Comparison of ENCODE assay signal across 8 cellular contexts in the genomic region with DNA sequence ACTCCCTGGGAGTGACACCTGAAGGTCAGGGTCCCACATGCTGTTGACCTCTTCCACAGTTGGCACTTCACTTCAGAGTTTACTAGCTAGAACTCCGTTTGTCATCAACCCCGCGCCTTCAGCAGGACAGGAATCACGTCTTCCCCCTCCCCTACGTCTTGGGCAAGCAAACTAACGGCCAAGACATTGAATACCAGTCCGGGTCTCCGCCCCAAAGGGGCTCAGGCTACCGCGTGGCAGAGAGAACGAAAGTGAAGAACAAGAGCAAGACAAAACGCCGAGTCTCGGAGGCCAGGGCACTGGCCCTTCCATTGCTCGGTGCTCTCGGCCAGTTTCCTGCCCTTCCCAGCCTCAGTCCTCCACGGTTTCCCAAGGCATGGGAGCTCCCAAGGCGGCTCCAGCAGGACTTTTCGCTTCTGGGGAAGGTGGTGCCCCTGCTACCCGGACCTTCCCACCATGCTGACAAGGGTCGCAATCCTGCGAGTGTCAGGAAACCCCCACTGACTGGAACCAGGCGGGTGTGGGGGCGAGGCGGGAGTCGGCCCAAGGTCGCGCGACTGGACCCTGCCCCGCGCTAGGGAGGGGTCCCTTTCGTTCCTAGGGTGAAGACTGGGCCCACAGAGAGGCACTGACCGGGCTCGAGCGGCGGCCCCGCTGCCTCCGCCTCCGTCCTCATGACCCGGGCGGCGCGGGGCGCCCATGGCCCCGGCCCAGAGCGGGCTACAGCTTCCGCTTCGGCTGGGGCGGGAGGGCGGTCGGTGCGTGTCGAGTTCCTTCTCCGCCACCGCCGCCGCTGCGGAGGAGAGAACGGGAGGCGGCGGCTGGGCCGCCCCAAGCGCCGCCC. TPM values are rescaled to one million over a fixed set of nuclear protein-coding genes. Genes with fewer than 3 reads are reported as not detected.
DNase-seq lines count a peak whose midpoint lies in the region; ATAC-seq lines count a peak whose summit lies in the region.

GUCD1 (minus strand) TSS at position 823 of the 844 bp plus-strand sequence; CDS start at position 676, 147 bp downstream.

- WGBS in mesendoderm (ENCODE audit: extremely low coverage, insufficient coverage, low lambda C conversion rate) = no CpG with 5 or more reads among the region's 64 CpGs

- no peak for ATAC-seq in effector memory CD8-positive, alpha-beta T cell (replicated peaks)
- ATAC-seq in stimulated activated memory B cell treated with anti-CD40 and anti-IgM and Interleukin-4, amounts not matched to agents 10 μg/mL and 1 μg/mL and 100 μg/mL, for 72 hours = no peak

- H2AK5ac ChIP-seq in mesendoderm (ENCODE audit: low read length) = peak within 1 kb of the TSS; percentile 78

- peak within 1 kb of the TSS; percentile 94 for H3K4me2 ChIP-seq in mesendoderm (ENCODE audit: low read length)

- H2BK15ac ChIP-seq in mesendoderm (replicated peaks; ENCODE audit: low read depth) = no peak within 1 kb of the TSS

- H2BK120ac ChIP-seq in mesendoderm (ENCODE audit: low read depth, low read length) = no peak within 1 kb of the TSS

- peaks cover 33% of the 10 kb centered on the region for H3K36me3 Mint-ChIP-seq in effector memory CD8-positive, alpha-beta T cell (ENCODE audit: insufficient read depth)
- H3K36me3 Mint-ChIP-seq in stimulated activated memory B cell treated with anti-CD40 and anti-IgM and Interleukin-4, amounts not matched to agents 10 μg/mL and 1 μg/mL and 100 μg/mL, for 72 hours = peaks cover 29% of the 10 kb centered on the region

- H2BK5ac ChIP-seq in mesendoderm (ENCODE audit: low read length) = peak within 1 kb of the TSS; percentile 97

- no peaks in the 10 kb centered on the region for H3K27me3 ChIP-seq in mesendoderm (ENCODE audit: insufficient read depth, low read length, poor library complexity)

- peak; percentile 45 for DNase-seq in NCI-H82 (lab: John Stamatoyannopoulos, UW)
- DNase-seq in NCI-H82 treated with DMSO at 0.1 percent for 48 hours (lab: John Stamatoyannopoulos, UW; ENCODE audit: unreplicated experiment) = no peak
- peak; percentile 19 for DNase-seq in HPDE6-E6E7 (ENCODE audit: extremely low spot score)
- peak; percentile 24 to 28 for DNase-seq in activated CD4-positive, alpha-beta T cell treated with anti-CD3 and anti-CD28 coated beads for 4 hours
- peak in 1 of 3 experiments; percentile 15 for DNase-seq in effector memory CD8-positive, alpha-beta T cell
- peak; percentile 46 for DNase-seq in mesendoderm
- DNase-seq in NCI-H2029 treated with DMSO at 0.1 percent for 48 hours (lab: John Stamatoyannopoulos, UW) = no peak

- peak within 1 kb of the TSS; percentile 92 for H3K27ac ChIP-seq in mesendoderm (ENCODE audit: low read depth, low read length)

- H3K23ac ChIP-seq in mesendoderm (ENCODE audit: low read length) = peak within 1 kb of the TSS; percentile 92

- peak within 1 kb of the TSS; percentile 42 for H4K8ac ChIP-seq in mesendoderm (ENCODE audit: low read depth, low read length)

- peak within 1 kb of the TSS; percentile 65 for H3K18ac ChIP-seq in mesendoderm (ENCODE audit: low read length)

- H3K4me1 Mint-ChIP-seq in effector memory CD8-positive, alpha-beta T cell (ENCODE audit: low read depth in 2 of 2) = peaks cover 54 to 67% of the 10 kb centered on the region in 2 donors
- peaks cover 77% of the 10 kb centered on the region for H3K4me1 Mint-ChIP-seq in stimulated activated memory B cell treated with anti-CD40 and anti-IgM and Interleukin-4, amounts not matched to agents 10 μg/mL and 1 μg/mL and 100 μg/mL, for 72 hours

- H3K9ac ChIP-seq in mesendoderm (ENCODE audit: low read length) = peak within 1 kb of the TSS; percentile 100

- H3K4me3 Mint-ChIP-seq in effector memory CD8-positive, alpha-beta T cell = peak within 1 kb of the TSS; percentile 98 to 99
- peak within 1 kb of the TSS; percentile 97 for H3K4me3 Mint-ChIP-seq in stimulated activated memory B cell treated with anti-CD40 and anti-IgM and Interleukin-4, amounts not matched to agents 10 μg/mL and 1 μg/mL and 100 μg/mL, for 72 hours

- peak within 1 kb of the TSS; percentile 100 for H3K56ac ChIP-seq in mesendoderm (ENCODE audit: low read length)

- peaks cover 47% of the 10 kb centered on the region for H3K79me1 ChIP-seq in mesendoderm (ENCODE audit: low read length)

- H3K4ac ChIP-seq in mesendoderm (ENCODE audit: low read depth, low read length) = peak within 1 kb of the TSS; percentile 96

- peaks cover 13% of the 10 kb centered on the region for H3K4me1 ChIP-seq in mesendoderm (ENCODE audit: control insufficient read depth, low read depth, low read length)

- peaks cover 16% of the 10 kb centered on the region for H3K36me3 ChIP-seq in mesendoderm (ENCODE audit: control insufficient read depth, insufficient read depth, low read length)

- H3K27me3 Mint-ChIP-seq in effector memory CD8-positive, alpha-beta T cell = no peaks in the 10 kb centered on the region
- no peaks in the 10 kb centered on the region for H3K27me3 Mint-ChIP-seq in stimulated activated memory B cell treated with anti-CD40 and anti-IgM and Interleukin-4, amounts not matched to agents 10 μg/mL and 1 μg/mL and 100 μg/mL, for 72 hours

- no peaks in the 10 kb centered on the region for H3K9me3 Mint-ChIP-seq in effector memory CD8-positive, alpha-beta T cell
- H3K9me3 Mint-ChIP-seq in stimulated activated memory B cell treated with anti-CD40 and anti-IgM and Interleukin-4, amounts not matched to agents 10 μg/mL and 1 μg/mL and 100 μg/mL, for 72 hours = no peaks in the 10 kb centered on the region

- H4K5ac ChIP-seq in mesendoderm (ENCODE audit: low read length) = peak within 1 kb of the TSS; percentile 26

- H3K27ac Mint-ChIP-seq in effector memory CD8-positive, alpha-beta T cell = peak within 1 kb of the TSS; percentile 95 to 99
- peak within 1 kb of the TSS; percentile 91 for H3K27ac Mint-ChIP-seq in stimulated activated memory B cell treated with anti-CD40 and anti-IgM and Interleukin-4, amounts not matched to agents 10 μg/mL and 1 μg/mL and 100 μg/mL, for 72 hours

- H3K79me2 ChIP-seq in mesendoderm (ENCODE audit: control insufficient read depth, insufficient read depth, low read length) = peaks cover 76% of the 10 kb centered on the region

- H3K4me3 ChIP-seq in mesendoderm (ENCODE audit: low read length) = peak within 1 kb of the TSS; percentile 99

RNA-seq across cellular contexts. Expression of gene GUCD1, which starts in this region (rescaled TPM):
- 55.2 TPM for polyA plus RNA-seq in mesendoderm (2013, experiment 1 of 2)
- 52.5 TPM for polyA plus RNA-seq in mesendoderm (2013, experiment 2 of 2)

Comparison
In these comparisons a context has a peak if more than half of its experiments do, and no peak if none do; other contexts are left out.
1. DNase-seq: peak in NCI-H82 (single experiment), HPDE6-E6E7 (single experiment), activated CD4-positive, alpha-beta T cell treated with anti-CD3 and anti-CD28 coated beads for 4 hours (2 of 2) and mesendoderm (single experiment); none in NCI-H82 treated with DMSO at 0.1 percent for 48 hours (single experiment) and NCI-H2029 treated with DMSO at 0.1 percent for 48 hours (single experiment).